1 cellular context compared by ENCODE assay signal in genomic region chr3:194101592-194102432, GRCh38.
A peak's percentile ranks its signal among the peaks of the same experiment; 100 is the strongest.
TF ChIP-seq lines count a peak whose summit lies in the region.

No MANE protein-coding gene starts in this region.

TF ChIP-seq in HepG2, 621 proteins besides CTCF, POLR2A, EP300 and RAD21 (continued from another document and continues in another):
- TF ChIP-seq RNF219 (CRISPR knock-in tag; IDR thresholded peaks at IDR 0.05) (no peak), SOX13 (IDR thresholded peaks at IDR 0.05) (peak; percentile 34; the same call in 1 of the 2 replicates), SOX13 (CRISPR knock-in tag; conservative IDR thresholded peaks at IDR 0.05 in 1 of 2, IDR thresholded peaks at IDR 0.05 in 1 of 2) (peak in 1 of 2 experiments; percentile 79; a peak in 2 of 4 replicates), HDAC1 (CRISPR knock-in tag; IDR thresholded peaks at IDR 0.05) (peak; percentile 57; the same call in 1 of the 2 replicates), ZNF367 (CRISPR knock-in tag; IDR thresholded peaks at IDR 0.05; ENCODE audit: borderline replicate concordance) (peak; percentile 43; the same call in 1 of the 2 replicates), HNF4A (CRISPR knock-in tag; IDR thresholded peaks at IDR 0.05) (peak; percentile 88), KMT2B (CRISPR knock-in tag; IDR thresholded peaks at IDR 0.05) (peak; percentile 52; the same call in 1 of the 2 replicates), ZNF558 (CRISPR knock-in tag; IDR thresholded peaks at IDR 0.05; ENCODE audit: borderline replicate concordance) (no peak), ZMYM3 (CRISPR knock-in tag; IDR thresholded peaks at IDR 0.05) (peak; percentile 25; the same call in 1 of the 2 replicates), REPIN1 (CRISPR knock-in tag; IDR thresholded peaks at IDR 0.05; ENCODE audit: borderline replicate concordance, low read depth) (no peak; the same call in none of the 2 replicates), PLRG1 (conservative IDR thresholded peaks at IDR 0.05) (no peak), GATAD2A (CRISPR knock-in tag; IDR thresholded peaks at IDR 0.05) (peak; percentile 71; the same call in 1 of the 2 replicates), TBP (CRISPR knock-in tag; IDR thresholded peaks at IDR 0.05) (no peak), TCF7L2 (IDR thresholded peaks at IDR 0.05; ENCODE audit: low read depth, low read length) (no peak), NFKBIZ (CRISPR knock-in tag; IDR thresholded peaks at IDR 0.05) (no peak), RFX1 (IDR thresholded peaks at IDR 0.05) (no peak), ZNF160 (CRISPR knock-in tag; IDR thresholded peaks at IDR 0.05) (no peak), SKI (IDR thresholded peaks at IDR 0.05; ENCODE audit: partially characterized antibody) (no peak), ZBTB3 (CRISPR knock-in tag; IDR thresholded peaks at IDR 0.05; ENCODE audit: borderline replicate concordance, low read depth) (no peak; the same call in 1 of the 2 replicates), HNF1A (IDR thresholded peaks at IDR 0.05; ENCODE audit: low read depth) (peak; percentile 99), HNF1A (CRISPR knock-in tag; IDR thresholded peaks at IDR 0.05; ENCODE audit: borderline replicate concordance) (peak; percentile 99), ZBTB7B (CRISPR knock-in tag; IDR thresholded peaks at IDR 0.05) (peak; percentile 63), ZNF747 (CRISPR knock-in tag; IDR thresholded peaks at IDR 0.05; ENCODE audit: borderline replicate concordance) (peak; percentile 43; the same call in 1 of the 2 replicates), SRSF4 (IDR thresholded peaks at IDR 0.05; ENCODE audit: low read depth, low read length, poor library complexity, severe bottlenecking) (no peak), ZSCAN31 (CRISPR knock-in tag; IDR thresholded peaks at IDR 0.05; ENCODE audit: low read depth) (peak; percentile 82; the same call in 1 of the 2 replicates), ZBTB1 (CRISPR knock-in tag; IDR thresholded peaks at IDR 0.05; ENCODE audit: borderline replicate concordance) (no peak), ARHGAP35 (CRISPR knock-in tag; IDR thresholded peaks at IDR 0.05; ENCODE audit: borderline replicate concordance) (no peak), NPAS2 (CRISPR knock-in tag; IDR thresholded peaks at IDR 0.05; ENCODE audit: borderline replicate concordance) (no peak), ZSCAN25 (CRISPR knock-in tag; IDR thresholded peaks at IDR 0.05) (no peak), TCF7 (IDR thresholded peaks at IDR 0.05; ENCODE audit: low read depth) (no peak), MTERF4 (CRISPR knock-in tag; IDR thresholded peaks at IDR 0.05) (no peak), ZMAT5 (CRISPR knock-in tag; IDR thresholded peaks at IDR 0.05; ENCODE audit: borderline replicate concordance, low read depth) (no peak), ZBTB34 (CRISPR knock-in tag; IDR thresholded peaks at IDR 0.05) (no peak), PATZ1 (CRISPR knock-in tag; IDR thresholded peaks at IDR 0.05) (peak; percentile 79), ATF5 (CRISPR knock-in tag; IDR thresholded peaks at IDR 0.05; ENCODE audit: low read depth) (0 out of 2 replicates have a peak, but pooled peaks have one; percentile 29), NR2F1 (CRISPR knock-in tag; IDR thresholded peaks at IDR 0.05) (peak in 1 of 2 experiments; percentile 13; a peak in 1 of 4 replicates), ZNF550 (CRISPR knock-in tag; IDR thresholded peaks at IDR 0.05; ENCODE audit: borderline replicate concordance) (no peak), GMEB1 (CRISPR knock-in tag; IDR thresholded peaks at IDR 0.05; ENCODE audit: borderline replicate concordance) (no peak; the same call in 1 of the 2 replicates), ZNF331 (CRISPR knock-in tag; IDR thresholded peaks at IDR 0.05) (peak; percentile 73; the same call in 1 of the 2 replicates), PRDM4 (CRISPR knock-in tag; IDR thresholded peaks at IDR 0.05; ENCODE audit: borderline replicate concordance) (no peak), ZNF878 (CRISPR knock-in tag; IDR thresholded peaks at IDR 0.05) (no peak), TOE1 (CRISPR knock-in tag; IDR thresholded peaks at IDR 0.05) (0 out of 2 replicates have a peak, but pooled peaks have one; percentile 32), ATF4 (CRISPR knock-in tag; IDR thresholded peaks at IDR 0.05) (no peak), KAT7 (CRISPR knock-in tag; IDR thresholded peaks at IDR 0.05; ENCODE audit: borderline replicate concordance) (no peak)
